In the genomic region with DNA sequence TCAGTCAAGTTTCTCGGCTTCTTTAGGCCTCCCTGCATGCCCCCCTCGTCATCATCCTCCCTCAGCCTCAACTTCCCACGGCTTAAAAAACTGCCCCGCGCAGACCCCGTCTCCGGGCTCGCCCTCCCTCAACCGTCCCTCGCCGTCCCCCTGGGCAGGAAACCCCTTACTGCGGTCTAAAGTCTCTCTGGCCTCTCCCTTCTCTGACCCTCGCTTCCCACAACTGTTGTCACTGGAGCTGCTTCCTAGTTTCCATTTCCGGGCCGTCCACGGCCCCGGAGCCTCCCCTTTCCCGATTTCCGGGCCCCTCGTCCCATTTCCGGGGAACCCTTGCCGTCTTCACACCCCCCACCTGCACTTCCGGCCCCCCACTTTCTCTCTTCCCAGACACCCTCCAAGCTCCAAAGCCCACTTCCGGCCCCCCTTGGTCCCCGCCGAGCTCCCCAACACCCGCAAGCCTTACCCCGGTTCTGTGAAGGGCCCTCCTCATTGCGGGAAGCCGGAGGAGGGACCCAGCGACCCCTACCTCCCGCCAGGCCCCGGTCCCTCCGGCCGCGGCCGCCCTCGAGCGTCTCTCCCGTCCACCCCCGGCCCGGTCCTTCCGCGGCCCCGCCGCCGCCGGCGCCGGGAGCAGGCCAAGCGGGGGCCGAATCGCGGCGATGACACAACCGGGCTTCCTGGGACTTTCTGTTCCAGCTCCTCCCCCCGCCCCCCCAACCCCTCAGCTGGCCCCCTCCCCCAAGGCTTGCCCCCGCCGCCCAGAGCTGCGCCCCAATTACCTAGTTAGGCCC, we compare ENCODE assay signal across 8 cellular contexts. TPM values are rescaled to one million over a fixed set of nuclear protein-coding genes. Genes with fewer than 3 reads are reported as not detected.
DNase-seq lines count a peak whose midpoint lies in the region; ATAC-seq and TF ChIP-seq lines count a peak whose summit lies in the region.

No MANE protein-coding gene starts in this region.

- peak overlapping the region; percentile 99 for H3K4me3 Mint-ChIP-seq in activated CD8-positive, alpha-beta T cell treated with anti-CD3 and anti-CD28 coated beads, Interleukin-2, amount 10 ng/mL, durations not matched to agents 7 days and 5 days
- peak overlapping the region; percentile 89 for H3K4me3 Mint-ChIP-seq in memory B cell

- peaks cover 40% of the 10 kb centered on the region for H3K36me3 Mint-ChIP-seq in activated CD8-positive, alpha-beta T cell treated with anti-CD3 and anti-CD28 coated beads, Interleukin-2, amount 10 ng/mL, durations not matched to agents 7 days and 5 days (ENCODE audit: low read depth)
- H3K36me3 Mint-ChIP-seq in memory B cell: peaks cover 8% of the 10 kb centered on the region

- peak overlapping the region; percentile 99 for H3K27ac Mint-ChIP-seq in activated CD8-positive, alpha-beta T cell treated with anti-CD3 and anti-CD28 coated beads, Interleukin-2, amount 10 ng/mL, durations not matched to agents 7 days and 5 days
- H3K27ac Mint-ChIP-seq in memory B cell: peak overlapping the region; percentile 94

- CTCF ChIA-PET in activated CD8-positive, alpha-beta T cell treated with anti-CD3 and anti-CD28 coated beads, Interleukin-2, amount 10 ng/mL, durations not matched to agents 7 days and 5 days (lab: Charles Lee): interaction anchor here (0.6 to 1.9 kb wide), 4 partner anchors 10 to 141 kb away, joined by 3 to 10 read pairs (median 4); no protein-coding TSS in a partner anchor

- no peaks in the 10 kb centered on the region for H3K27me3 Mint-ChIP-seq in activated CD8-positive, alpha-beta T cell treated with anti-CD3 and anti-CD28 coated beads, Interleukin-2, amount 10 ng/mL, durations not matched to agents 7 days and 5 days (ENCODE audit: low read depth)
- H3K27me3 Mint-ChIP-seq in memory B cell: no peaks in the 10 kb centered on the region

- peak; percentile 70 for DNase-seq in A172 (ENCODE audit: low spot score)
- peak; percentile 72 for DNase-seq in NCI-H345 (lab: John Stamatoyannopoulos, UW)
- peak; percentile 77 for DNase-seq in activated CD8-positive, alpha-beta T cell treated with anti-CD3 and anti-CD28 coated beads, Interleukin-2, amount 10 ng/mL, durations not matched to agents 7 days and 5 days
- DNase-seq in effector CD8-positive, alpha-beta T cell (lab: John Stamatoyannopoulos, UW): peak; percentile 48
- DNase-seq in memory B cell (ENCODE audit: low spot score in 2 of 2): no peak
- peak; percentile 40 for DNase-seq in stimulated activated CD8-positive, alpha-beta memory T cell treated with anti-CD3 and anti-CD28 coated beads, Interleukin-15, amount 100 ng/mL, for 24 hours (ENCODE audit: low read depth)

- H3K9me3 Mint-ChIP-seq in activated CD8-positive, alpha-beta T cell treated with anti-CD3 and anti-CD28 coated beads, Interleukin-2, amount 10 ng/mL, durations not matched to agents 7 days and 5 days (ENCODE audit: insufficient read depth): no peaks in the 10 kb centered on the region
- no peaks in the 10 kb centered on the region for H3K9me3 Mint-ChIP-seq in memory B cell

- no peak for TF ChIP-seq POLR2A in GM18505 (IDR thresholded peaks at IDR 0.05; ENCODE audit: borderline replicate concordance, extremely low read depth, insufficient read depth, insufficient read length)

- POLR2A ChIA-PET in activated CD8-positive, alpha-beta T cell treated with anti-CD3 and anti-CD28 coated beads, Interleukin-2, amount 10 ng/mL, durations not matched to agents 7 days and 5 days (lab: Charles Lee): interaction anchor here (0.6 to 1.5 kb wide), 8 partner anchors 64 to 901 kb away, joined by 3 to 5 read pairs (median 4); no protein-coding TSS in a partner anchor

- H3K4me1 Mint-ChIP-seq in activated CD8-positive, alpha-beta T cell treated with anti-CD3 and anti-CD28 coated beads, Interleukin-2, amount 10 ng/mL, durations not matched to agents 7 days and 5 days (ENCODE audit: low read depth): peaks cover 53% of the 10 kb centered on the region
- H3K4me1 Mint-ChIP-seq in memory B cell: peaks cover 25% of the 10 kb centered on the region

- ATAC-seq in GM18505 (IDR thresholded peaks at IDR 0.05; ENCODE audit: unreplicated experiment): peak; percentile 22
- peak; percentile 21 for ATAC-seq in HG03025 (IDR thresholded peaks at IDR 0.05; ENCODE audit: low FRiP score, unreplicated experiment)
- peak; percentile 31 for ATAC-seq in activated CD8-positive, alpha-beta T cell treated with anti-CD3 and anti-CD28 coated beads, Interleukin-2, amount 10 ng/mL, durations not matched to agents 7 days and 5 days
- ATAC-seq in memory B cell (ENCODE audit: low read depth): peak; percentile 14

RNA-seq across cellular contexts. Expression of gene TRIP12, which starts 0.5 kb away (rescaled TPM):
- total RNA-seq in A172 (2014; rRNA removed; shearing (Covaris generic)): 106 and 141 TPM in 2 replicates
- total RNA-seq in activated CD8-positive, alpha-beta T cell treated with anti-CD3 and anti-CD28 coated beads, Interleukin-2, amount 10 ng/mL, durations not matched to agents 7 days and 5 days: 100 to 1,000 TPM; 221 to 229 TPM

RNA-seq across cellular contexts. Expression of gene FBXO36, which starts 1.0 kb away (rescaled TPM):
- total RNA-seq in A172 (2014; rRNA removed; shearing (Covaris generic)): 3.3 and 3.8 TPM in 2 replicates
- total RNA-seq in activated CD8-positive, alpha-beta T cell treated with anti-CD3 and anti-CD28 coated beads, Interleukin-2, amount 10 ng/mL, durations not matched to agents 7 days and 5 days: 1 to 10 TPM; 1.0 to 1.1 TPM

Comparison
In these comparisons a context has a peak if more than half of its experiments do, and no peak if none do; other contexts are left out.
1. DNase-seq: peak in A172 (single experiment), NCI-H345 (single experiment), activated CD8-positive, alpha-beta T cell treated with anti-CD3 and anti-CD28 coated beads, Interleukin-2, amount 10 ng/mL, durations not matched to agents 7 days and 5 days (single experiment), effector CD8-positive, alpha-beta T cell (single experiment) and stimulated activated CD8-positive, alpha-beta memory T cell treated with anti-CD3 and anti-CD28 coated beads, Interleukin-15, amount 100 ng/mL, for 24 hours (single experiment); none in memory B cell (0 of 2).
2. Peak in every context shown above with its lines, with median percentiles within 50 percentile points of each other: ATAC-seq.